ENCODE assay signal across 1 cellular context in the genomic region with DNA sequence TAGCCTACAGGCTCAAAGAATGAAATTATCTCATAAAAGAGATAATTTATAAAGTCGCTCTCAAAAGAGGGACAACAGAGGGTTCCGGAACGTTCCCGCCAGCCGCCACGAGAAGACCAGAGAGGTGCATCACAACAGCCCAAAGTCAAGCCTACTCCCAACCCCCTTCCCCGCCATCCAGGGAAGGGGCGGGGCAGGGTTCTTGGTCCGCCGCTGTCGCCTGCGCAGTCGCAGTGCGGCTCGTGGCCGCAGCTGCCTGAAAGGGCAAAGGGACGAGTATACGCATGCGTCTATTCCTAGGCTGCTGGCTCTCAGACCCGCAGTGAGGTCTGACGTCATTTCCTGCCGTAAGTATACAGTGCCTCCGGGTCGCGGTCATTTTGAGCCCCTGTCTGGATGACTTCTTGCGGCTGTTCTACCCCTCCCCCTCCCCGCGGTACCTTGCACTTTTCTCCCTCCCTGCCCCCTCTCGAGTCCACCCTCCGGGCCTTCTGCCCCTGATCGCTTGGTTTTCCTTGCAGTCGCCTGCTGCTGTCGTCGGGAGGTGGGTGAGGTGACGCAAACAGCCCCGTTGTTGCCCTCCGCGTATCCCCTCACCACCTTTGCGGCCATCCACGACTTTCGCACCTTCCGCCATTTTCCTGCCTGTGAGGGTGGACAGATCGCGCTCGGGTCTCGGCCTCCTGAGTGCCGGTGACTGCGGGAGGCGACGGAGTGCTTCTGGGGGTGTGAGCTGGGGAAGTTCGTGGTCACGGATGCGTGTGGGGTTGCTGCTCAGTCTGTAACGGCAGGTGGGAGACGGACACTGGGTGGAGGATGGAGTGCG.
TF ChIP-seq lines count a peak whose summit lies in the region.

TSS of gene OCIAD1 (plus strand) at position 383 of the 826 bp plus-strand sequence. CDS start 1,537 bp downstream, outside the sequence.

TF ChIP-seq in K562, 482 proteins besides CTCF, POLR2A, EP300 and RAD21 (continued from another document and continues in another):
- TF ChIP-seq MGA (IDR thresholded peaks at IDR 0.05) (peak; percentile 56; the same call in 1 of the 2 replicates), GTF2B (IDR thresholded peaks at IDR 0.05; ENCODE audit: extremely low read depth, insufficient read length) (no peak), HDAC3 (IDR thresholded peaks at IDR 0.05; ENCODE audit: borderline replicate concordance, partially characterized antibody) (no peak), MYC (IDR thresholded peaks at IDR 0.05; ENCODE audit: low read depth, low read length) (peak; percentile 77; the same call in 1 of the 2 replicates), MYC (CRISPR knock-in tag; IDR thresholded peaks at IDR 0.05; ENCODE audit: borderline replicate concordance, low read depth) (no peak; the same call in 1 of the 2 replicates), RAD51 (IDR thresholded peaks at IDR 0.05; ENCODE audit: borderline replicate concordance, low read depth) (0 out of 2 replicates have a peak, but pooled peaks have one; percentile 9), ZBTB49 (CRISPR knock-in tag; IDR thresholded peaks at IDR 0.05; ENCODE audit: borderline replicate concordance) (no peak), ZNF282 (CRISPR knock-in tag; IDR thresholded peaks at IDR 0.05) (no peak), IFI16 (CRISPR knock-in tag; IDR thresholded peaks at IDR 0.05) (no peak), ZNF584 (CRISPR knock-in tag; IDR thresholded peaks at IDR 0.05; ENCODE audit: low read depth) (no peak), ZBTB7A (IDR thresholded peaks at IDR 0.05; ENCODE audit: borderline replicate concordance, control insufficient read depth, low read depth, low read length) (peak; percentile 78; the same call in 1 of the 2 replicates), RNF2 (IDR thresholded peaks at IDR 0.05) (peak; percentile 11), CBX3 (IDR thresholded peaks at IDR 0.05; ENCODE audit: borderline replicate concordance in 1 of 2, low read length in 2 of 2) (peak in 1 of 2 experiments; percentile 40; a peak in 2 of 3 replicates), NFE2L1 (tag; IDR thresholded peaks at IDR 0.05; ENCODE audit: borderline replicate concordance, low read depth) (no peak), POLR3A (IDR thresholded peaks at IDR 0.05; ENCODE audit: borderline replicate concordance, extremely low read depth, insufficient read depth, insufficient read length) (no peak), USF2 (CRISPR knock-in tag; IDR thresholded peaks at IDR 0.05) (no peak), KLF16 (IDR thresholded peaks at IDR 0.05) (no peak), ZNF79 (CRISPR knock-in tag; IDR thresholded peaks at IDR 0.05; ENCODE audit: low read depth) (no peak), FOS (IDR thresholded peaks at IDR 0.05; ENCODE audit: extremely low read depth, insufficient read length) (no peak), SAFB2 (IDR thresholded peaks at IDR 0.05; ENCODE audit: borderline replicate concordance, low read depth, low read length, severe bottlenecking) (no peak), TARDBP (IDR thresholded peaks at IDR 0.05) (no peak), GABPB1 (CRISPR knock-in tag; IDR thresholded peaks at IDR 0.05) (peak; percentile 94), FOXK1 (CRISPR knock-in tag; IDR thresholded peaks at IDR 0.05; ENCODE audit: borderline replicate concordance) (peak; percentile 28; the same call in 1 of the 2 replicates), SMAD1 (IDR thresholded peaks at IDR 0.05; ENCODE audit: low read depth, low read length, partially characterized antibody) (peak; percentile 59), EP400 (IDR thresholded peaks at IDR 0.05) (peak; percentile 95), STAT6 (CRISPR knock-in tag; IDR thresholded peaks at IDR 0.05) (peak; percentile 79; the same call in 1 of the 2 replicates)
- TF ChIP-seq, protein P1, sequence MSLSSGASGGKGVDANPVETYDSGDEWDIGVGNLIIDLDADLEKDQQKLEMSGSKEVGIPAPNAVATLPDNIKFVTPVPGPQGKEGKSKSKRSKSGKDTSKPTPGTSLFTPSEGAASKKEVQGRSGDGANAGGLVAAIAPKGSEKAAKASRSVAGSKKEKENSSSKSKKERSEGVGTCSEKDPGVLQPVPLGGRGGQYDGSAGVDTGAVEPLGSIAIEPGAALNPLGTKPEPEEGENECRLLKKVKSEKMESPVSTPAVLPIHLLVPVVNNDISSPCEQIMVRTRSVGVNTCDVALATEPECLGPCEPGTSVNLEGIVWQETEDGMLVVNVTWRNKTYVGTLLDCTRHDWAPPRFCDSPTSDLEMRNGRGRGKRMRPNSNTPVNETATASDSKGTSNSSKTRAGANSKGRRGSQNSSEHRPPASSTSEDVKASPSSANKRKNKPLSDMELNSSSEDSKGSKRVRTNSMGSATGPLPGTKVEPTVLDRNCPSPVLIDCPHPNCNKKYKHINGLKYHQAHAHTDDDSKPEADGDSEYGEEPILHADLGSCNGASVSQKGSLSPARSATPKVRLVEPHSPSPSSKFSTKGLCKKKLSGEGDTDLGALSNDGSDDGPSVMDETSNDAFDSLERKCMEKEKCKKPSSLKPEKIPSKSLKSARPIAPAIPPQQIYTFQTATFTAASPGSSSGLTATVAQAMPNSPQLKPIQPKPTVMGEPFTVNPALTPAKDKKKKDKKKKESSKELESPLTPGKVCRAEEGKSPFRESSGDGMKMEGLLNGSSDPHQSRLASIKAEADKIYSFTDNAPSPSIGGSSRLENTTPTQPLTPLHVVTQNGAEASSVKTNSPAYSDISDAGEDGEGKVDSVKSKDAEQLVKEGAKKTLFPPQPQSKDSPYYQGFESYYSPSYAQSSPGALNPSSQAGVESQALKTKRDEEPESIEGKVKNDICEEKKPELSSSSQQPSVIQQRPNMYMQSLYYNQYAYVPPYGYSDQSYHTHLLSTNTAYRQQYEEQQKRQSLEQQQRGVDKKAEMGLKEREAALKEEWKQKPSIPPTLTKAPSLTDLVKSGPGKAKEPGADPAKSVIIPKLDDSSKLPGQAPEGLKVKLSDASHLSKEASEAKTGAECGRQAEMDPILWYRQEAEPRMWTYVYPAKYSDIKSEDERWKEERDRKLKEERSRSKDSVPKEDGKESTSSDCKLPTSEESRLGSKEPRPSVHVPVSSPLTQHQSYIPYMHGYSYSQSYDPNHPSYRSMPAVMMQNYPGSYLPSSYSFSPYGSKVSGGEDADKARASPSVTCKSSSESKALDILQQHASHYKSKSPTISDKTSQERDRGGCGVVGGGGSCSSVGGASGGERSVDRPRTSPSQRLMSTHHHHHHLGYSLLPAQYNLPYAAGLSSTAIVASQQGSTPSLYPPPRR (CRISPR knock-in tag; IDR thresholded peaks at IDR 0.05; ENCODE audit: borderline replicate concordance): peak; percentile 83
